8 cellular contexts compared by ENCODE assay signal in genomic region chr10:131982185-131982756, GRCh38. TPM values are rescaled to one million over a fixed set of nuclear protein-coding genes. Genes with fewer than 3 reads are reported as not detected.
DNase-seq lines count a peak whose midpoint lies in the region; ATAC-seq and TF ChIP-seq lines count a peak whose summit lies in the region.

No MANE protein-coding gene starts in this region.

- H3K9me3 ChIP-seq in iPS-20b (ENCODE audit: insufficient read depth, low read depth, low read length) (no peaks in the 10 kb centered on the region), tibial artery (no peaks in the 10 kb centered on the region)

- peak; percentile 18 for ATAC-seq in HG02938 (IDR thresholded peaks at IDR 0.05; ENCODE audit: unreplicated experiment)

- POLR2A ChIA-PET in activated CD4-positive, alpha-beta memory T cell treated with anti-CD3 and anti-CD28 coated beads for 36 hours (lab: Charles Lee), result interaction anchor here (1.4 to 2.6 kb wide), 3 partner anchors 9 to 96 kb away, joined by 3 to 18 read pairs (median 8); partner anchors contain the start of gene PPP2R2D

- no peak overlapping the region for H3K27ac Mint-ChIP-seq in activated naive CD4-positive, alpha-beta T cell treated with anti-CD3 and anti-CD28 coated beads for 36 hours
- no peak overlapping the region for H3K27ac Mint-ChIP-seq in activated CD4-positive, alpha-beta memory T cell treated with anti-CD3 and anti-CD28 coated beads for 36 hours

- H3K4me1 Mint-ChIP-seq in activated naive CD4-positive, alpha-beta T cell treated with anti-CD3 and anti-CD28 coated beads for 36 hours (ENCODE audit: low read depth), result peaks cover 30% of the 10 kb centered on the region
- H3K4me1 Mint-ChIP-seq in activated CD4-positive, alpha-beta memory T cell treated with anti-CD3 and anti-CD28 coated beads for 36 hours (ENCODE audit: low read depth), result peaks cover 27% of the 10 kb centered on the region

- DNase-seq in activated naive CD4-positive, alpha-beta T cell treated with anti-CD3 and anti-CD28 coated beads for 36 hours, result no peak
- DNase-seq in activated naive CD4-positive, alpha-beta T cell (lab: John Stamatoyannopoulos, UW), result no peak
- no peak for DNase-seq in activated CD4-positive, alpha-beta memory T cell treated with anti-CD3 and anti-CD28 coated beads for 36 hours
- DNase-seq in tibial artery (no peak), AG08395 (ENCODE audit: low spot score) (no peak), NCI-H1436 (lab: John Stamatoyannopoulos, UW) (no peak)

- peaks cover under 1% of the 10 kb centered on the region for H3K9me3 Mint-ChIP-seq in activated naive CD4-positive, alpha-beta T cell treated with anti-CD3 and anti-CD28 coated beads for 36 hours
- peaks cover 2% of the 10 kb centered on the region for H3K9me3 Mint-ChIP-seq in activated CD4-positive, alpha-beta memory T cell treated with anti-CD3 and anti-CD28 coated beads for 36 hours

- H3K36me3 ChIP-seq in iPS-20b (ENCODE audit: insufficient read depth, low read depth, low read length), result no peaks in the 10 kb centered on the region
- H3K36me3 ChIP-seq in tibial artery, result no peaks in the 10 kb centered on the region

- TF ChIP-seq CTCF in tibial artery (IDR thresholded peaks at IDR 0.05), result no peak

- CTCF ChIA-PET in activated naive CD4-positive, alpha-beta T cell treated with anti-CD3 and anti-CD28 coated beads for 36 hours (lab: Charles Lee), result interaction anchor here (1.6 kb wide), 1 partner anchor 41 kb away, joined by 7 read pairs; no protein-coding TSS in a partner anchor
- CTCF ChIA-PET in activated CD4-positive, alpha-beta memory T cell treated with anti-CD3 and anti-CD28 coated beads for 36 hours (lab: Charles Lee), result interaction anchor here (1.6 kb wide), 1 partner anchor 41 kb away, joined by 8 read pairs; no protein-coding TSS in a partner anchor

- peak overlapping the region; percentile 83 for H3K4me3 Mint-ChIP-seq in activated naive CD4-positive, alpha-beta T cell treated with anti-CD3 and anti-CD28 coated beads for 36 hours
- H3K4me3 Mint-ChIP-seq in activated CD4-positive, alpha-beta memory T cell treated with anti-CD3 and anti-CD28 coated beads for 36 hours, result peak overlapping the region; percentile 82

- H3K4me3 ChIP-seq in iPS-20b (ENCODE audit: low read length) (peak overlapping the region; percentile 57; the same call in 1 of the 2 replicates), tibial artery (peak overlapping the region; percentile 93)

- H3K4me1 ChIP-seq in iPS-20b (ENCODE audit: insufficient read depth, low read length), result peaks cover 28% of the 10 kb centered on the region
- H3K4me1 ChIP-seq in tibial artery, result peaks cover 0 to 28% (median 14%) of the 10 kb centered on the region in 4 donors

- intact Hi-C loops in activated naive CD4-positive, alpha-beta T cell treated with anti-CD3 and anti-CD28 coated beads for 36 hours (cut with micrococcal nuclease), result loop anchor here (1.0 to 10.0 kb wide), 5 partner anchors 82 to 353 kb away; partner anchors contain the start of genes LRRC27 and STK32C
- intact Hi-C loops in activated CD4-positive, alpha-beta memory T cell treated with anti-CD3 and anti-CD28 coated beads for 36 hours (cut with micrococcal nuclease), result loop anchor here (1.0 to 10.0 kb wide), 3 partner anchors 82 to 340 kb away; no protein-coding TSS in a partner anchor
- intact Hi-C loops in tibial artery (cut with DNase I; ENCODE audit: low total_unique reads), result loop anchor here (2.0 kb wide), 1 partner anchor 81 kb away; the partner anchor contains the start of gene PPP2R2D

- H3K27me3 ChIP-seq in iPS-20b (ENCODE audit: insufficient read depth, low read length) (peaks cover 63% of the 10 kb centered on the region), tibial artery (no peaks in the 10 kb centered on the region)

- no peak overlapping the region for H3K27ac ChIP-seq in iPS-20b (ENCODE audit: low read length)
- peak overlapping the region; percentile 57 to 66 for H3K27ac ChIP-seq in tibial artery

- H3K27me3 Mint-ChIP-seq in activated naive CD4-positive, alpha-beta T cell treated with anti-CD3 and anti-CD28 coated beads for 36 hours (ENCODE audit: low read depth), result no peaks in the 10 kb centered on the region
- no peaks in the 10 kb centered on the region for H3K27me3 Mint-ChIP-seq in activated CD4-positive, alpha-beta memory T cell treated with anti-CD3 and anti-CD28 coated beads for 36 hours

- H3K36me3 Mint-ChIP-seq in activated naive CD4-positive, alpha-beta T cell treated with anti-CD3 and anti-CD28 coated beads for 36 hours (ENCODE audit: low read depth), result peaks cover 10% of the 10 kb centered on the region
- H3K36me3 Mint-ChIP-seq in activated CD4-positive, alpha-beta memory T cell treated with anti-CD3 and anti-CD28 coated beads for 36 hours, result peaks cover 15% of the 10 kb centered on the region

- H3K9ac ChIP-seq in iPS-20b (ENCODE audit: low read depth, low read length), result no peak overlapping the region

RNA-seq across cellular contexts. Expression of gene BNIP3, which starts 0.5 kb away (rescaled TPM):
- total RNA-seq in activated naive CD4-positive, alpha-beta T cell treated with anti-CD3 and anti-CD28 coated beads for 36 hours, result 10 to 100 TPM; 55.5 to 55.9 TPM
- total RNA-seq in activated CD4-positive, alpha-beta memory T cell treated with anti-CD3 and anti-CD28 coated beads for 36 hours, result 10 to 100 TPM; 84.9 to 86.9 TPM
